In genomic region chr16:84629580-84629979, GRCh38 we compare ENCODE assay signal across 1 cellular context.
TF ChIP-seq lines count a peak whose summit lies in the region.

No MANE protein-coding gene starts in this region.

TF ChIP-seq in K562, 482 proteins besides CTCF, POLR2A, EP300 and RAD21:
- TF ChIP-seq, protein P1, sequence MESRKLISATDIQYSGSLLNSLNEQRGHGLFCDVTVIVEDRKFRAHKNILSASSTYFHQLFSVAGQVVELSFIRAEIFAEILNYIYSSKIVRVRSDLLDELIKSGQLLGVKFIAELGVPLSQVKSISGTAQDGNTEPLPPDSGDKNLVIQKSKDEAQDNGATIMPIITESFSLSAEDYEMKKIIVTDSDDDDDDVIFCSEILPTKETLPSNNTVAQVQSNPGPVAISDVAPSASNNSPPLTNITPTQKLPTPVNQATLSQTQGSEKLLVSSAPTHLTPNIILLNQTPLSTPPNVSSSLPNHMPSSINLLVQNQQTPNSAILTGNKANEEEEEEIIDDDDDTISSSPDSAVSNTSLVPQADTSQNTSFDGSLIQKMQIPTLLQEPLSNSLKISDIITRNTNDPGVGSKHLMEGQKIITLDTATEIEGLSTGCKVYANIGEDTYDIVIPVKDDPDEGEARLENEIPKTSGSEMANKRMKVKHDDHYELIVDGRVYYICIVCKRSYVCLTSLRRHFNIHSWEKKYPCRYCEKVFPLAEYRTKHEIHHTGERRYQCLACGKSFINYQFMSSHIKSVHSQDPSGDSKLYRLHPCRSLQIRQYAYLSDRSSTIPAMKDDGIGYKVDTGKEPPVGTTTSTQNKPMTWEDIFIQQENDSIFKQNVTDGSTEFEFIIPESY (CRISPR knock-in tag; IDR thresholded peaks at IDR 0.05) = 0 out of 2 replicates have a peak, but pooled peaks have one; percentile 23
- no peak for TF ChIP-seq ZBED1 (IDR thresholded peaks at IDR 0.05)
